In genomic region chr11:64918056-64918455, GRCh38 we compare ENCODE assay signal across 8 cellular contexts. TPM values are rescaled to one million over a fixed set of nuclear protein-coding genes. Genes with fewer than 3 reads are reported as not detected.
A peak's percentile ranks its signal among the peaks of the same experiment; 100 is the strongest.
DNase-seq lines count a peak whose midpoint lies in the region; ATAC-seq, FAIRE-seq and TF ChIP-seq lines count a peak whose summit lies in the region.

No MANE protein-coding gene starts in this region.

- TF ChIP-seq CTCF in cardiac muscle cell (IDR thresholded peaks at IDR 0.05; ENCODE audit: low read depth, low read length) (peak; percentile 39), epithelial cell of esophagus (IDR thresholded peaks at IDR 0.05; ENCODE audit: insufficient read depth, low read depth, low read length, missing control alignments) (peak; percentile 15), neural progenitor cell (IDR thresholded peaks at IDR 0.05) (peak; percentile 8)

- peak overlapping the region; percentile 80 for H2AFZ ChIP-seq in neural progenitor cell (replicated peaks)

- peak overlapping the region; percentile 76 for H3K9ac ChIP-seq in neural progenitor cell

- no peak for FAIRE-seq in HTR-8/SVneo (lab: Jason Lieb, UNC)

- peaks cover 4% of the 10 kb centered on the region for H4K20me1 ChIP-seq in neural progenitor cell (ENCODE audit: low read depth)

- peak overlapping the region; percentile 96 for H3K4me2 ChIP-seq in neural progenitor cell

- H3K36me3 Mint-ChIP-seq in neural progenitor cell: peaks cover 4% of the 10 kb centered on the region

- peak overlapping the region; percentile 84 for H3K27ac ChIP-seq in cardiac muscle cell
- no peak overlapping the region for H3K27ac ChIP-seq in SJCRH30
- peak overlapping the region; percentile 75 for H3K27ac ChIP-seq in neural progenitor cell

- H3K79me2 ChIP-seq in neural progenitor cell (ENCODE audit: low read depth): peaks cover 7% of the 10 kb centered on the region

- no peaks in the 10 kb centered on the region for H3K9me3 ChIP-seq in cardiac muscle cell (ENCODE audit: low read depth)
- H3K9me3 ChIP-seq in SJCRH30 (replicated peaks): no peaks in the 10 kb centered on the region
- H3K9me3 ChIP-seq in neural progenitor cell (ENCODE audit: low read depth): no peaks in the 10 kb centered on the region

- no peaks in the 10 kb centered on the region for H3K27me3 ChIP-seq in cardiac muscle cell
- H3K27me3 ChIP-seq in SJCRH30: no peaks in the 10 kb centered on the region
- H3K27me3 ChIP-seq in neural progenitor cell: no peaks in the 10 kb centered on the region

- H3K9me3 Mint-ChIP-seq in neural progenitor cell: no peaks in the 10 kb centered on the region

- peaks cover 16% of the 10 kb centered on the region for H3F3A ChIP-seq in neural progenitor cell (ENCODE audit: low read depth)

- intact Hi-C loops in left ventricle myocardium superior (cut with micrococcal nuclease): no loop called here

- peaks cover 3% of the 10 kb centered on the region for H3K27me3 Mint-ChIP-seq in neural progenitor cell (ENCODE audit: insufficient read depth, low read depth)

- H3K36me3 ChIP-seq in cardiac muscle cell (peaks cover 7% of the 10 kb centered on the region), SJCRH30 (no peaks in the 10 kb centered on the region), neural progenitor cell (no peaks in the 10 kb centered on the region)

- H3K4me3 ChIP-seq in cardiac muscle cell (peak overlapping the region; percentile 55), SJCRH30 (peak overlapping the region; percentile 46), epithelial cell of esophagus (ENCODE audit: low read length) (peak overlapping the region; percentile 98), neural progenitor cell (peak overlapping the region; percentile 90)

- H3K4me1 Mint-ChIP-seq in neural progenitor cell: peaks cover 24% of the 10 kb centered on the region

- ATAC-seq in left ventricle myocardium superior: no peak
- no peak for ATAC-seq in HG03439 (IDR thresholded peaks at IDR 0.05; ENCODE audit: unreplicated experiment)
- ATAC-seq in GM21717 (IDR thresholded peaks at IDR 0.05; ENCODE audit: unreplicated experiment): no peak

- H3K4me1 ChIP-seq in cardiac muscle cell (ENCODE audit: low read depth) (peaks cover 12% of the 10 kb centered on the region), SJCRH30 (no peaks in the 10 kb centered on the region), neural progenitor cell (peaks cover 17% of the 10 kb centered on the region)

- peak; percentile 27 to 72 for DNase-seq in cardiac muscle cell (ENCODE audit: low read depth in 1 of 2, low spot score in 1 of 2)
- no peak for DNase-seq in left ventricle myocardium superior
- DNase-seq in SJCRH30: peak in 1 of 2 experiments; percentile 32
- peak; percentile 46 for DNase-seq in epithelial cell of esophagus (ENCODE audit: low read depth)
- DNase-seq in neural progenitor cell (ENCODE audit: low spot score): peak; percentile 33
- no peak for DNase-seq in HTR-8/SVneo (ENCODE audit: insufficient read length, low spot score)

- peak overlapping the region; percentile 95 for H3K27ac Mint-ChIP-seq in neural progenitor cell

- H3K4me3 Mint-ChIP-seq in neural progenitor cell: peak overlapping the region; percentile 93

RNA-seq across cellular contexts. Expression of gene ATG2A, which starts 1.0 kb away (rescaled TPM):
- 33.9 and 36.2 TPM in 2 replicates for total RNA-seq in cardiac muscle cell
- 8.1 and 13.3 TPM in 2 replicates for polyA plus RNA-seq in cardiac muscle cell
- 13.0 TPM for total RNA-seq in left ventricle myocardium superior
- 6.2 and 7.4 TPM in 2 replicates for total RNA-seq in SJCRH30 (2014; rRNA removed; shearing (Covaris generic))
- total RNA-seq in neural progenitor cell (ENCODE audit: low replicate concordance): 4.4 and 16.6 TPM in 2 replicates

RNA-seq across cellular contexts. Expression of gene PPP2R5B, which starts 6.4 kb away (rescaled TPM):
- total RNA-seq in cardiac muscle cell (26.2 and 29.2 TPM in 2 replicates), left ventricle myocardium superior (18.4 TPM), neural progenitor cell (ENCODE audit: low replicate concordance) (5.7 and 11.3 TPM in 2 replicates)
- 29.2 and 30.7 TPM in 2 replicates for polyA plus RNA-seq in cardiac muscle cell
- 4.7 and 6.4 TPM in 2 replicates for total RNA-seq in SJCRH30 (2014; rRNA removed; shearing (Covaris generic))

RNA-seq across cellular contexts. Expression of gene GPHA2, which starts 17.6 kb away (rescaled TPM):
- total RNA-seq in cardiac muscle cell (not detected in 2 replicates), left ventricle myocardium superior (not detected), neural progenitor cell (ENCODE audit: low replicate concordance) (1.5 TPM in 1 of 2 replicates, not detected in the other)
- polyA plus RNA-seq in cardiac muscle cell: 0.60 TPM in 1 of 2 replicates, not detected in the other
- not detected in 2 replicates for total RNA-seq in SJCRH30 (2014; rRNA removed; shearing (Covaris generic))

RNA-seq across cellular contexts. Expression of gene EHD1, which starts 39.6 kb away (rescaled TPM):
- 119 and 160 TPM in 2 replicates for total RNA-seq in cardiac muscle cell
- 57.4 and 70.0 TPM in 2 replicates for polyA plus RNA-seq in cardiac muscle cell
- total RNA-seq in left ventricle myocardium superior: 52.5 TPM
- 43.4 and 45.0 TPM in 2 replicates for total RNA-seq in SJCRH30 (2014; rRNA removed; shearing (Covaris generic))
- 19.8 and 39.7 TPM in 2 replicates for total RNA-seq in neural progenitor cell (ENCODE audit: low replicate concordance)

RNA-seq across cellular contexts. Expression of gene MAJIN, which starts 53.9 kb away (rescaled TPM):
- total RNA-seq in cardiac muscle cell (not detected in 2 replicates), left ventricle myocardium superior (not detected), neural progenitor cell (ENCODE audit: low replicate concordance) (0.06 TPM in 1 of 2 replicates, not detected in the other)
- 0.06 TPM in 1 of 2 replicates, not detected in the other for polyA plus RNA-seq in cardiac muscle cell
- not detected in 2 replicates for total RNA-seq in SJCRH30 (2014; rRNA removed; shearing (Covaris generic))

Comparison
In these comparisons a context has a peak if more than half of its experiments do, and no peak if none do; other contexts are left out.
1. DNase-seq: peak in cardiac muscle cell (2 of 2), epithelial cell of esophagus (single experiment) and neural progenitor cell (single experiment); none in left ventricle myocardium superior (single experiment) and HTR-8/SVneo (single experiment).
2. H3K4me3 ChIP-seq: peak in every context shown above with its lines; median percentile 98 in epithelial cell of esophagus; 90 in neural progenitor cell; 55 in cardiac muscle cell; 46 in SJCRH30.
3. Peak in every context shown above with its lines, with median percentiles within 50 percentile points of each other: CTCF ChIP-seq.